Comparison of ENCODE assay signal across 1 cellular context in genomic region chr3:126751611-126752302, GRCh38.
TF ChIP-seq lines count a peak whose summit lies in the region.

No MANE protein-coding gene starts in this region.

TF ChIP-seq in H1, 55 proteins besides CTCF, POLR2A, EP300 and RAD21:
- TF ChIP-seq E2F6 (IDR thresholded peaks at IDR 0.05) (no peak), HDAC2 (IDR thresholded peaks at IDR 0.05; ENCODE audit: borderline replicate concordance in 1 of 2, low read depth in 2 of 2, low read length in 2 of 2) (no peak), RXRA (IDR thresholded peaks at IDR 0.05; ENCODE audit: insufficient read depth, low read depth, low read length) (no peak), BRCA1 (IDR thresholded peaks at IDR 0.05; ENCODE audit: low read depth, low read length) (no peak), EZH2 (IDR thresholded peaks at IDR 0.05; ENCODE audit: low read depth, low read length, severe bottlenecking) (no peak), YY1 (IDR thresholded peaks at IDR 0.05; ENCODE audit: low read depth, low read length) (no peak), TAF1 (IDR thresholded peaks at IDR 0.05; ENCODE audit: low read depth, low read length) (no peak), SUZ12 (IDR thresholded peaks at IDR 0.05; ENCODE audit: low read length) (no peak), MAX (IDR thresholded peaks at IDR 0.05) (no peak), ASH2L (IDR thresholded peaks at IDR 0.05; ENCODE audit: low read length) (no peak), CTBP2 (IDR thresholded peaks at IDR 0.05; ENCODE audit: borderline replicate concordance, insufficient read depth, insufficient read length, low read length) (no peak), POLR2AphosphoS5 (IDR thresholded peaks at IDR 0.05; ENCODE audit: low read depth, low read length) (no peak), KDM5A (IDR thresholded peaks at IDR 0.05; ENCODE audit: low read length) (no peak)
